In genomic region chrX:104659037-104659744, GRCh38 we compare ENCODE assay signal across 19 cellular contexts.
DNase-seq lines count a peak whose midpoint lies in the region; ATAC-seq and TF ChIP-seq lines count a peak whose summit lies in the region.
"Had no signal": no experiment of that assay in that cellular context is flagged by ENCODE, and none has a peak within 500 bp of the region (broad histone marks: within the 10 kb centered on the region; RNA-seq: fewer than 3 reads in every experiment).

No MANE protein-coding gene starts in this region.

- no peak overlapping the region for H3K4me3 Mint-ChIP-seq in activated CD4-positive, alpha-beta memory T cell treated with anti-CD3 and anti-CD28 coated beads for 36 hours
- H3K4me3 Mint-ChIP-seq: activated B cell treated with CpG ODN at 0.5 μM for 24 hours; activated CD8-positive, alpha-beta T cell treated with anti-CD3 and anti-CD28 coated beads, Interleukin-2, amount 10 ng/mL, durations not matched to agents 7 days and 5 days; CD8-positive, alpha-beta memory T cell; effector memory CD8-positive, alpha-beta T cell had no signal

- no peaks in the 10 kb centered on the region for H3K9me3 ChIP-seq in prostate gland
- H3K9me3 ChIP-seq: SJCRH30 had no signal

- POLR2A ChIA-PET in activated CD4-positive, alpha-beta memory T cell treated with anti-CD3 and anti-CD28 coated beads for 36 hours (lab: Charles Lee) = no interaction called here

- H3K4me1 ChIP-seq in prostate gland (replicated peaks) = no peaks in the 10 kb centered on the region
- H3K4me1 ChIP-seq: SJCRH30 had no signal

- CTCF ChIA-PET in activated CD4-positive, alpha-beta memory T cell treated with anti-CD3 and anti-CD28 coated beads for 36 hours (lab: Charles Lee) = no interaction called here

- no peaks in the 10 kb centered on the region for H3K27me3 Mint-ChIP-seq in activated CD4-positive, alpha-beta memory T cell treated with anti-CD3 and anti-CD28 coated beads for 36 hours
- H3K27me3 Mint-ChIP-seq: activated B cell treated with CpG ODN at 0.5 μM for 24 hours; effector memory CD8-positive, alpha-beta T cell had no signal

- H3K4me3 ChIP-seq in prostate gland = no peak overlapping the region
- H3K4me3 ChIP-seq: SJCRH30, smooth muscle cell had no signal

- H3K36me3 Mint-ChIP-seq in activated CD4-positive, alpha-beta memory T cell treated with anti-CD3 and anti-CD28 coated beads for 36 hours = no peaks in the 10 kb centered on the region
- H3K36me3 Mint-ChIP-seq: CD8-positive, alpha-beta memory T cell had no signal

- H3K36me3 ChIP-seq in prostate gland = no peaks in the 10 kb centered on the region
- H3K36me3 ChIP-seq: SJCRH30 had no signal

- H3K4me1 Mint-ChIP-seq in activated CD4-positive, alpha-beta memory T cell treated with anti-CD3 and anti-CD28 coated beads for 36 hours (ENCODE audit: low read depth) = no peaks in the 10 kb centered on the region
- H3K4me1 Mint-ChIP-seq: activated B cell treated with CpG ODN at 0.5 μM for 24 hours; CD8-positive, alpha-beta memory T cell had no signal

- H3K27me3 ChIP-seq in prostate gland (replicated peaks; ENCODE audit: insufficient read depth) = no peaks in the 10 kb centered on the region
- H3K27me3 ChIP-seq: SJCRH30 had no signal

- H3K27ac ChIP-seq in prostate gland = no peak overlapping the region
- H3K27ac ChIP-seq: SJCRH30 had no signal

- intact Hi-C loops in prostate gland (cut with DNase I) = no loop called here
- intact Hi-C loops in activated CD4-positive, alpha-beta memory T cell treated with anti-CD3 and anti-CD28 coated beads for 36 hours (cut with micrococcal nuclease) = no loop called here

- no peak overlapping the region for H3K27ac Mint-ChIP-seq in activated CD4-positive, alpha-beta memory T cell treated with anti-CD3 and anti-CD28 coated beads for 36 hours
- H3K27ac Mint-ChIP-seq: activated B cell treated with CpG ODN at 0.5 μM for 24 hours; activated CD8-positive, alpha-beta T cell treated with anti-CD3 and anti-CD28 coated beads, Interleukin-2, amount 10 ng/mL, durations not matched to agents 7 days and 5 days; CD8-positive, alpha-beta memory T cell; effector memory CD8-positive, alpha-beta T cell had no signal

- DNase-seq in NCI-H226 (peak; percentile 2), astrocyte of the hippocampus (ENCODE audit: low read depth, low spot score) (peak; percentile 37), iris pigment epithelial cell (ENCODE audit: low read depth) (peak; percentile 66), prostate gland (ENCODE audit: low spot score) (peak; percentile 4), DMS79 treated with DMSO at 0.1 percent for 48 hours (lab: John Stamatoyannopoulos, UW) (no peak)
- no peak for DNase-seq in activated CD8-positive, alpha-beta memory T cell treated with anti-CD3 and anti-CD28 coated beads, Interleukin-2, amount 50 U/mL, for 4 hours
- no peak for DNase-seq in activated CD4-positive, alpha-beta memory T cell treated with anti-CD3 and anti-CD28 coated beads for 36 hours
- DNase-seq: activated B cell treated with CpG ODN at 0.5 μM for 24 hours; activated CD8-positive, alpha-beta T cell treated with anti-CD3 and anti-CD28 coated beads, Interleukin-2, amount 10 ng/mL, durations not matched to agents 7 days and 5 days; CD8-positive, alpha-beta memory T cell; effector memory CD8-positive, alpha-beta T cell; MM.1S; NCI-H1694 treated with DMSO at 0.1 percent for 48 hours; NCI-H524; stimulated activated CD4-positive, alpha-beta T cell treated with anti-CD3 and anti-CD28 coated beads, Interleukin-4, amount 100 ng/mL, for 24 hours; T-helper 2 cell had no signal

- no peak for TF ChIP-seq POLR2A in prostate gland (IDR thresholded peaks at IDR 0.05)

- ATAC-seq in HG03442 (IDR thresholded peaks at IDR 0.05; ENCODE audit: unreplicated experiment) = no peak
- ATAC-seq: activated CD8-positive, alpha-beta T cell treated with anti-CD3 and anti-CD28 coated beads, Interleukin-2, amount 10 ng/mL, durations not matched to agents 7 days and 5 days; effector memory CD8-positive, alpha-beta T cell had no signal

- TF ChIP-seq CTCF in prostate gland (IDR thresholded peaks at IDR 0.05) = no peak

- 4% methylated on average over 3 of the region's 3 CpGs for WGBS in prostate gland

- H3K9me3 Mint-ChIP-seq in activated CD4-positive, alpha-beta memory T cell treated with anti-CD3 and anti-CD28 coated beads for 36 hours = no peaks in the 10 kb centered on the region
- H3K9me3 Mint-ChIP-seq: activated B cell treated with CpG ODN at 0.5 μM for 24 hours had no signal

Comparison
In these comparisons a context has a peak if more than half of its experiments do, and no peak if none do; other contexts are left out.
1. DNase-seq: peak in NCI-H226 (single experiment), astrocyte of the hippocampus (single experiment), iris pigment epithelial cell (single experiment) and prostate gland (single experiment); none in DMS79 treated with DMSO at 0.1 percent for 48 hours (single experiment), activated CD8-positive, alpha-beta memory T cell treated with anti-CD3 and anti-CD28 coated beads, Interleukin-2, amount 50 U/mL, for 4 hours (single experiment) and activated CD4-positive, alpha-beta memory T cell treated with anti-CD3 and anti-CD28 coated beads for 36 hours (single experiment).